In genomic region chr6:137233561-137234504, GRCh38 we compare ENCODE assay signal across 8 cellular contexts. TPM values are rescaled to one million over a fixed set of nuclear protein-coding genes. Genes with fewer than 3 reads are reported as not detected.
DNase-seq lines count a peak whose midpoint lies in the region; ATAC-seq and TF ChIP-seq lines count a peak whose summit lies in the region.

No MANE protein-coding gene starts in this region.

- TF ChIP-seq CTCF in endothelial cell (IDR thresholded peaks at IDR 0.05; ENCODE audit: unreplicated experiment) (no peak), omental fat pad (IDR thresholded peaks at IDR 0.05) (no peak), WERI-Rb-1 (IDR thresholded peaks at IDR 0.05; ENCODE audit: low read depth, low read length) (no peak)

- peak overlapping the region; percentile 88 for H3K27ac Mint-ChIP-seq in endothelial cell (ENCODE audit: unreplicated experiment)

- no peak overlapping the region for H3K27ac ChIP-seq in WERI-Rb-1

- H3K36me3 ChIP-seq in WERI-Rb-1 = no peaks in the 10 kb centered on the region

- H3K9me3 Mint-ChIP-seq in endothelial cell (ENCODE audit: unreplicated experiment) = no peaks in the 10 kb centered on the region

- H3K4me1 Mint-ChIP-seq in endothelial cell (ENCODE audit: unreplicated experiment) = peaks cover 32% of the 10 kb centered on the region

- peaks cover 4% of the 10 kb centered on the region for H3K27me3 Mint-ChIP-seq in endothelial cell (ENCODE audit: unreplicated experiment)

- DNase-seq in RKO (ENCODE audit: low spot score) (peak; percentile 15), endothelial cell (ENCODE audit: low spot score) (no peak), omental fat pad (ENCODE audit: low spot score) (no peak), KG1 (lab: John Stamatoyannopoulos, UW) (no peak), WERI-Rb-1 (no peak)
- DNase-seq in stimulated activated CD4-positive, alpha-beta T cell treated with anti-CD3 and anti-CD28 coated beads, Interleukin-4, amount 100 ng/mL, for 4 hours = no peak

- H3K27me3 ChIP-seq in WERI-Rb-1 (ENCODE audit: insufficient read depth, low read depth, severe bottlenecking) = no peaks in the 10 kb centered on the region

- no peak overlapping the region for H3K4me3 ChIP-seq in WERI-Rb-1 (ENCODE audit: low read depth, low read length)

- ATAC-seq in GM18907 (IDR thresholded peaks at IDR 0.05; ENCODE audit: unreplicated experiment) (peak; percentile 11), omental fat pad (ENCODE audit: low FRiP score) (peak; percentile 90), GM21825 (IDR thresholded peaks at IDR 0.05; ENCODE audit: unreplicated experiment) (no peak)

- peak overlapping the region; percentile 48 for H3K4me3 Mint-ChIP-seq in endothelial cell (ENCODE audit: unreplicated experiment)

- no peaks in the 10 kb centered on the region for H3K9me3 ChIP-seq in WERI-Rb-1 (ENCODE audit: severe bottlenecking)

- H3K36me3 Mint-ChIP-seq in endothelial cell (ENCODE audit: low read depth, unreplicated experiment) = no peaks in the 10 kb centered on the region

RNA-seq across cellular contexts. Expression of gene IFNGR1, which starts 14.6 kb away (rescaled TPM):
- total RNA-seq in endothelial cell (ENCODE audit: unreplicated experiment) (58.3 TPM), omental fat pad (100 to 1,000 TPM; 104 to 261 (median 147) TPM)
